In genomic region chr14:29222671-29223268, GRCh38 we compare ENCODE assay signal across 9 cellular contexts.
DNase-seq lines count a peak whose midpoint lies in the region; ATAC-seq and TF ChIP-seq lines count a peak whose summit lies in the region.
"Had no signal": no experiment of that assay in that cellular context is flagged by ENCODE, and none has a peak within 500 bp of the region (broad histone marks: within the 10 kb centered on the region; RNA-seq: fewer than 3 reads in every experiment).

No MANE protein-coding gene starts in this region.

- H3K27me3 Mint-ChIP-seq in activated CD4-positive, alpha-beta memory T cell treated with anti-CD3 and anti-CD28 coated beads, Interleukin-2, amount 10 ng/mL, durations not matched to agents 7 days and 5 days, result no peaks in the 10 kb centered on the region

- H3K4me2 ChIP-seq in mesenchymal stem cell (ENCODE audit: low read length, poor library complexity, severe bottlenecking), result no peak overlapping the region

- TF ChIP-seq CTCF in NB4 (IDR thresholded peaks at IDR 0.05; ENCODE audit: low read depth, low read length), result peak; percentile 47
- TF ChIP-seq CTCF in WI38 (IDR thresholded peaks at IDR 0.05; ENCODE audit: low read depth, low read length), result peak; percentile 68
- no peak for TF ChIP-seq CTCF in GM20000 (IDR thresholded peaks at IDR 0.05; ENCODE audit: extremely low read depth, missing control alignments)
- no peak for TF ChIP-seq CTCF in sigmoid colon (IDR thresholded peaks at IDR 0.05)

- H4K8ac ChIP-seq in mesenchymal stem cell (ENCODE audit: low read length), result no peak overlapping the region

- H2AK5ac ChIP-seq in mesenchymal stem cell (ENCODE audit: low read length, severe bottlenecking), result no peak overlapping the region

- H3K4me1 Mint-ChIP-seq in activated CD4-positive, alpha-beta memory T cell treated with anti-CD3 and anti-CD28 coated beads, Interleukin-2, amount 10 ng/mL, durations not matched to agents 7 days and 5 days, result no peaks in the 10 kb centered on the region

- no peak overlapping the region for H4K91ac ChIP-seq in mesenchymal stem cell (ENCODE audit: low read length)

- DNase-seq in NB4 (ENCODE audit: low read depth), result peak; percentile 28
- peak; percentile 18 for DNase-seq in mesenchymal stem cell
- no peak for DNase-seq in GM20000 (ENCODE audit: low spot score)
- DNase-seq in activated CD4-positive, alpha-beta memory T cell treated with anti-CD3 and anti-CD28 coated beads, Interleukin-2, amount 10 ng/mL, durations not matched to agents 7 days and 5 days, result no peak
- DNase-seq in sigmoid colon, result no peak

- no peak overlapping the region for H2BK120ac ChIP-seq in mesenchymal stem cell (ENCODE audit: low read depth, low read length)

- H3K36me3 ChIP-seq in ES-I3 (ENCODE audit: insufficient read depth, low read length) (no peaks in the 10 kb centered on the region), mesenchymal stem cell (ENCODE audit: control insufficient read depth in 1 of 2, insufficient read depth in 2 of 2, low read depth in 1 of 2, low read length in 2 of 2) (no peaks in the 10 kb centered on the region), sigmoid colon (no peaks in the 10 kb centered on the region)

- no peak overlapping the region for H2BK12ac ChIP-seq in mesenchymal stem cell (ENCODE audit: low read length in 2 of 2)

- no peak overlapping the region for H2BK5ac ChIP-seq in mesenchymal stem cell (ENCODE audit: low read depth, low read length, poor library complexity, severe bottlenecking)

- no peaks in the 10 kb centered on the region for H3K36me3 Mint-ChIP-seq in activated CD4-positive, alpha-beta memory T cell treated with anti-CD3 and anti-CD28 coated beads, Interleukin-2, amount 10 ng/mL, durations not matched to agents 7 days and 5 days (ENCODE audit: low read depth)

- TF ChIP-seq EP300 in sigmoid colon (IDR thresholded peaks at IDR 0.05), result no peak

- 46% methylated on average over 6 of the region's 7 CpGs for WGBS in mesenchymal stem cell
- 9 to 13% methylated on average over 7 of the region's 7 CpGs for WGBS in sigmoid colon, 2 donors

- H3K4me3 Mint-ChIP-seq in activated CD4-positive, alpha-beta memory T cell treated with anti-CD3 and anti-CD28 coated beads, Interleukin-2, amount 10 ng/mL, durations not matched to agents 7 days and 5 days, result no peak overlapping the region

- H3K14ac ChIP-seq in mesenchymal stem cell (ENCODE audit: low read length in 2 of 2), result no peak overlapping the region

- intact Hi-C loops in sigmoid colon (cut with DNase I), result no loop called here

- TF ChIP-seq POLR2A in NB4 (IDR thresholded peaks at IDR 0.05; ENCODE audit: extremely low read depth, insufficient read length), result no peak
- TF ChIP-seq POLR2A in sigmoid colon (IDR thresholded peaks at IDR 0.05), result no peak

- no peaks in the 10 kb centered on the region for H3K79me1 ChIP-seq in mesenchymal stem cell (replicated peaks; ENCODE audit: low read length, poor library complexity, severe bottlenecking)

- H3K4me3 ChIP-seq in NB4 (ENCODE audit: low read depth, low read length) (no peak overlapping the region), WI38 (ENCODE audit: low read depth, low read length) (0 out of 2 replicates have a peak overlapping the region, but pooled peaks have one; percentile 12), mesenchymal stem cell (ENCODE audit: insufficient read depth in 1 of 2, low read depth in 1 of 2, low read length in 2 of 2) (peak overlapping the region in 1 of 2 experiments; percentile 51), sigmoid colon (no peak overlapping the region)
- H3K4me3 ChIP-seq: lung had no signal

- no peak overlapping the region for H3K4ac ChIP-seq in mesenchymal stem cell (ENCODE audit: low read depth in 1 of 2, low read length in 2 of 2)

- no peak overlapping the region for H2AFZ ChIP-seq in mesenchymal stem cell (ENCODE audit: low read depth, low read length)

- H3K4me1 ChIP-seq in ES-I3 (ENCODE audit: insufficient read depth, low read length), result no peaks in the 10 kb centered on the region
- no peaks in the 10 kb centered on the region for H3K4me1 ChIP-seq in mesenchymal stem cell (ENCODE audit: control insufficient read depth, insufficient read depth, low read depth, low read length)
- H3K4me1 ChIP-seq in sigmoid colon, result no peaks in the 10 kb centered on the region

- no peak for ATAC-seq in HG03565 (IDR thresholded peaks at IDR 0.05; ENCODE audit: unreplicated experiment)

- no peaks in the 10 kb centered on the region for H3K27me3 ChIP-seq in mesenchymal stem cell (ENCODE audit: control insufficient read depth in 1 of 2, insufficient read depth in 1 of 2, low read length in 2 of 2)
- H3K27me3 ChIP-seq in sigmoid colon, result no peaks in the 10 kb centered on the region

- POLR2A ChIA-PET in activated CD4-positive, alpha-beta memory T cell treated with anti-CD3 and anti-CD28 coated beads, Interleukin-2, amount 10 ng/mL, durations not matched to agents 7 days and 5 days (lab: Charles Lee), result no interaction called here

- H3K9ac ChIP-seq in ES-I3 (ENCODE audit: low read depth, low read length), result 0 out of 2 replicates have a peak overlapping the region, but pooled peaks have one; percentile 20
- H3K9ac ChIP-seq in mesenchymal stem cell (ENCODE audit: low read length), result peak overlapping the region; percentile 62

- H2BK15ac ChIP-seq in mesenchymal stem cell (ENCODE audit: low read depth, poor library complexity, severe bottlenecking), result no peak overlapping the region

- no peak overlapping the region for H3K27ac Mint-ChIP-seq in activated CD4-positive, alpha-beta memory T cell treated with anti-CD3 and anti-CD28 coated beads, Interleukin-2, amount 10 ng/mL, durations not matched to agents 7 days and 5 days

- peaks cover 6% of the 10 kb centered on the region for H3K9me3 Mint-ChIP-seq in activated CD4-positive, alpha-beta memory T cell treated with anti-CD3 and anti-CD28 coated beads, Interleukin-2, amount 10 ng/mL, durations not matched to agents 7 days and 5 days

- H3K18ac ChIP-seq in mesenchymal stem cell (ENCODE audit: low read depth in 1 of 2, low read length in 2 of 2), result no peak overlapping the region

- H3K9me3 ChIP-seq in ES-I3 (ENCODE audit: control insufficient read depth, insufficient read depth, low read length) (no peaks in the 10 kb centered on the region), mesenchymal stem cell (ENCODE audit: control insufficient read depth, low read length) (no peaks in the 10 kb centered on the region), sigmoid colon (no peaks in the 10 kb centered on the region)

- no peak overlapping the region for H3K23ac ChIP-seq in mesenchymal stem cell (ENCODE audit: low read length in 2 of 2)

- CTCF ChIA-PET in activated CD4-positive, alpha-beta memory T cell treated with anti-CD3 and anti-CD28 coated beads, Interleukin-2, amount 10 ng/mL, durations not matched to agents 7 days and 5 days (lab: Charles Lee), result no interaction called here

- H3K27ac ChIP-seq in mesenchymal stem cell (ENCODE audit: low read length, poor library complexity, severe bottlenecking) (no peak overlapping the region), sigmoid colon (no peak overlapping the region)

Comparison
In these comparisons a context has a peak if more than half of its experiments do, and no peak if none do; other contexts are left out.
1. DNase-seq: peak in NB4 (single experiment) and mesenchymal stem cell (single experiment); none in GM20000 (single experiment), activated CD4-positive, alpha-beta memory T cell treated with anti-CD3 and anti-CD28 coated beads, Interleukin-2, amount 10 ng/mL, durations not matched to agents 7 days and 5 days (single experiment) and sigmoid colon (single experiment).
2. CTCF ChIP-seq: peak in NB4 (single experiment) and WI38 (single experiment); none in GM20000 (single experiment) and sigmoid colon (0 of 4).